In genomic region chr1:47334765-47335435, GRCh38 we compare ENCODE assay signal across 8 cellular contexts. TPM values are rescaled to one million over a fixed set of nuclear protein-coding genes. Genes with fewer than 3 reads are reported as not detected.
DNase-seq lines count a peak whose midpoint lies in the region; ATAC-seq and TF ChIP-seq lines count a peak whose summit lies in the region.

No MANE protein-coding gene starts in this region.

- peak overlapping the region; percentile 80 for H3K27ac ChIP-seq in CD4-positive, alpha-beta T cell (ENCODE audit: low read depth, low read length)
- peak overlapping the region; percentile 74 to 99 (median 96) for H3K27ac ChIP-seq in dorsolateral prefrontal cortex

- no peaks in the 10 kb centered on the region for H3K9me3 Mint-ChIP-seq in CD4-positive, alpha-beta T cell
- H3K9me3 Mint-ChIP-seq in neural crest cell = no peaks in the 10 kb centered on the region

- H3K36me3 Mint-ChIP-seq in CD4-positive, alpha-beta T cell (ENCODE audit: low read depth) = peaks cover 4% of the 10 kb centered on the region
- peaks cover 3% of the 10 kb centered on the region for H3K36me3 Mint-ChIP-seq in neural crest cell (ENCODE audit: low read depth)

- intact Hi-C loops in CD4-positive, alpha-beta T cell (cut with DNase I, micrococcal nuclease) = loop anchor here (1.0 to 10.0 kb wide), 3 partner anchors 21 to 730 kb away; partner anchors contain the start of genes MKNK1 (in 1 of the 2) and STIL (in 1 of the 2)
- intact Hi-C loops in dorsolateral prefrontal cortex (cut with DNase I) = loop anchor here (2.0 to 10.0 kb wide), 2 partner anchors 20 to 100 kb away; partner anchors contain the start of genes FOXD2 (in 1 of the 2) and STIL (in 1 of the 2)

- CTCF ChIA-PET in CD4-positive, alpha-beta T cell (lab: Charles Lee) = interaction anchor here (1.7 to 2.5 kb wide), 2 partner anchors 18 to 21 kb away, joined by 11 to 14 read pairs; partner anchors contain the start of gene STIL
- CTCF ChIA-PET in HEK293T (lab: Yijun Ruan, JAX) = interaction anchor here (0.6 to 1.2 kb wide), 3 partner anchors 16 to 145 kb away, joined by 3 to 4 read pairs (median 3); partner anchors contain the start of gene PDZK1IP1

- peak overlapping the region; percentile 90 for H3K27ac Mint-ChIP-seq in CD4-positive, alpha-beta T cell
- H3K27ac Mint-ChIP-seq in neural crest cell (ENCODE audit: unreplicated experiment) = peak overlapping the region; percentile 96

- no peak for DNase-seq in CD4-positive, alpha-beta T cell
- DNase-seq in LNCaP clone FGC (ENCODE audit: low read depth) = no peak
- DNase-seq in dorsolateral prefrontal cortex = no peak
- DNase-seq in neural crest cell (ENCODE audit: low read depth, low spot score) = no peak
- DNase-seq in HEK293T (ENCODE audit: extremely low spot score) = no peak
- DNase-seq in occipital lobe (lab: John Stamatoyannopoulos, UW) = no peak
- no peak for DNase-seq in GF-D8 (lab: John Stamatoyannopoulos, UW)

- peaks cover 26% of the 10 kb centered on the region for H3K4me1 Mint-ChIP-seq in CD4-positive, alpha-beta T cell (ENCODE audit: low read depth)
- H3K4me1 Mint-ChIP-seq in neural crest cell = peaks cover 24% of the 10 kb centered on the region

- no peaks in the 10 kb centered on the region for H3K27me3 ChIP-seq in CD4-positive, alpha-beta T cell (ENCODE audit: control insufficient read depth, insufficient read depth, low read length)
- no peaks in the 10 kb centered on the region for H3K27me3 ChIP-seq in dorsolateral prefrontal cortex

- no peak for ATAC-seq in CD4-positive, alpha-beta T cell (ENCODE audit: poor library complexity)
- ATAC-seq in GM18520 (IDR thresholded peaks at IDR 0.05; ENCODE audit: unreplicated experiment) = no peak

- peak overlapping the region; percentile 96 for H3K4me3 Mint-ChIP-seq in CD4-positive, alpha-beta T cell
- H3K4me3 Mint-ChIP-seq in neural crest cell = peak overlapping the region; percentile 100

- TF ChIP-seq CTCF in CD4-positive, alpha-beta T cell (IDR thresholded peaks at IDR 0.05) = no peak
- TF ChIP-seq CTCF in LNCaP clone FGC (IDR thresholded peaks at IDR 0.05; ENCODE audit: control insufficient read depth, extremely low read depth, insufficient read depth) (no peak), dorsolateral prefrontal cortex (IDR thresholded peaks at IDR 0.05 in 54 of 56, conservative IDR thresholded peaks at IDR 0.05 in 2 of 56; ENCODE audit: low read depth in 1 of 56, partially characterized antibody in 56 of 56) (no peak), neural crest cell (conservative IDR thresholded peaks at IDR 0.05) (no peak)

- no peaks in the 10 kb centered on the region for H3K27me3 Mint-ChIP-seq in CD4-positive, alpha-beta T cell
- H3K27me3 Mint-ChIP-seq in neural crest cell (ENCODE audit: low read depth) = no peaks in the 10 kb centered on the region

- POLR2A ChIA-PET in CD4-positive, alpha-beta T cell (lab: Charles Lee) = interaction anchor here (3.1 kb wide), 1 partner anchor 21 kb away, joined by 53 read pairs; the partner anchor contains the start of gene STIL
- POLR2A ChIA-PET in HEK293T (lab: Yijun Ruan, JAX) = interaction anchor here (0.6 to 3.8 kb wide), 8 partner anchors 11 to 390 kb away, joined by 3 to 88 read pairs (median 4); partner anchors contain the start of gene STIL

- H3K4me3 ChIP-seq in LNCaP clone FGC (ENCODE audit: low read depth, low read length) (peak overlapping the region; percentile 90), dorsolateral prefrontal cortex (peak overlapping the region; percentile 44 to 97 (median 85))

- no peaks in the 10 kb centered on the region for H3K9me3 ChIP-seq in CD4-positive, alpha-beta T cell (ENCODE audit: control insufficient read depth, low read length)

TF ChIP-seq in HEK293T, 16 proteins besides CTCF, POLR2A, EP300 and RAD21:
- TF ChIP-seq TARDBP (IDR thresholded peaks at IDR 0.05) (no peak), L3MBTL2 (conservative IDR thresholded peaks at IDR 0.05) (no peak), ARNT (IDR thresholded peaks at IDR 0.05) (no peak), NFRKB (IDR thresholded peaks at IDR 0.05) (no peak), SP1 (IDR thresholded peaks at IDR 0.05) (no peak), ZNF384 (IDR thresholded peaks at IDR 0.05) (no peak), SUZ12 (IDR thresholded peaks at IDR 0.05) (no peak), ELF4 (IDR thresholded peaks at IDR 0.05) (no peak), LEF1 (IDR thresholded peaks at IDR 0.05; ENCODE audit: borderline replicate concordance) (no peak), HDGF (IDR thresholded peaks at IDR 0.05; ENCODE audit: borderline replicate concordance) (no peak), FOXK2 (IDR thresholded peaks at IDR 0.05) (no peak), BHLHE40 (IDR thresholded peaks at IDR 0.05; ENCODE audit: borderline replicate concordance) (no peak)
TF ChIP-seq in HEK293T: peak in this region for 0.

RNA-seq across cellular contexts. Expression of gene CMPK1, which starts 1.3 kb away (rescaled TPM):
- total RNA-seq in CD4-positive, alpha-beta T cell = 100 to 1,000 TPM; 112 TPM
- total RNA-seq in dorsolateral prefrontal cortex (10 to 100 TPM; 51.5 to 90.1 (median 72.7) TPM), neural crest cell (57.6 and 59.3 TPM in 2 replicates), occipital lobe (147 TPM)

RNA-seq across cellular contexts. Expression of gene STIL, which starts 21.0 kb away (rescaled TPM):
- total RNA-seq in CD4-positive, alpha-beta T cell = 1 to 10 TPM; 1.7 to 2.1 TPM
- 1 to 10 TPM; 2.2 to 7.9 (median 4.2) TPM for total RNA-seq in dorsolateral prefrontal cortex
- 27.0 and 27.8 TPM in 2 replicates for total RNA-seq in neural crest cell
- 9.4 TPM for total RNA-seq in occipital lobe
